Comparison of ENCODE assay signal across 1 cellular context in genomic region chr2:207950761-207951114, GRCh38.
TF ChIP-seq lines count a peak whose summit lies in the region.

No MANE protein-coding gene starts in this region.

TF ChIP-seq in H1, 55 proteins besides CTCF, POLR2A, EP300 and RAD21 (continued from another document):
- TF ChIP-seq CHD2 (IDR thresholded peaks at IDR 0.05; ENCODE audit: low read length) (no peak), BCL11A (IDR thresholded peaks at IDR 0.05; ENCODE audit: low read depth in 2 of 2, low read length in 2 of 2) (no peak), RNF2 (IDR thresholded peaks at IDR 0.05; ENCODE audit: borderline replicate concordance, low read depth, low read length, missing control alignments, poor library complexity, severe bottlenecking) (no peak), BACH1 (IDR thresholded peaks at IDR 0.05; ENCODE audit: low read length) (no peak), RBBP5 (IDR thresholded peaks at IDR 0.05; ENCODE audit: borderline replicate concordance, low read depth, low read length) (no peak), HDAC2 (IDR thresholded peaks at IDR 0.05; ENCODE audit: borderline replicate concordance in 1 of 2, low read depth in 2 of 2, low read length in 2 of 2) (no peak), TCF12 (IDR thresholded peaks at IDR 0.05; ENCODE audit: low read depth, low read length) (no peak), SP1 (IDR thresholded peaks at IDR 0.05; ENCODE audit: low read depth, low read length) (no peak), RFX5 (IDR thresholded peaks at IDR 0.05; ENCODE audit: borderline replicate concordance, low read depth, low read length) (no peak), SIN3A (conservative IDR thresholded peaks at IDR 0.05 in 1 of 2, IDR thresholded peaks at IDR 0.05 in 1 of 2; ENCODE audit: low read depth in 1 of 2, low read length in 2 of 2) (no peak)
